14 cellular contexts compared by ENCODE assay signal in genomic region chr2:143085125-143085784, GRCh38. TPM values are rescaled to one million over a fixed set of nuclear protein-coding genes. Genes with fewer than 3 reads are reported as not detected.
DNase-seq lines count a peak whose midpoint lies in the region; ATAC-seq, FAIRE-seq and TF ChIP-seq lines count a peak whose summit lies in the region.
"Had no signal": no experiment of that assay in that cellular context is flagged by ENCODE, and none has a peak within 500 bp of the region (broad histone marks: within the 10 kb centered on the region; RNA-seq: fewer than 3 reads in every experiment).

No MANE protein-coding gene starts in this region.

- no peaks in the 10 kb centered on the region for H3K27me3 ChIP-seq in CD8-positive, alpha-beta T cell (ENCODE audit: insufficient read depth, low read length)
- no peaks in the 10 kb centered on the region for H3K27me3 ChIP-seq in effector memory CD4-positive, alpha-beta T cell (replicated peaks; ENCODE audit: control insufficient read depth, insufficient read depth, low read length, poor library complexity, severe bottlenecking)

- H3K27ac Mint-ChIP-seq in CD8-positive, alpha-beta T cell: peak overlapping the region; percentile 50
- H3K27ac Mint-ChIP-seq: activated B cell treated with CpG ODN at 0.5 μM for 24 hours had no signal

- TF ChIP-seq POLR2A in GM12891 (IDR thresholded peaks at IDR 0.05; ENCODE audit: low read depth, low read length): no peak

- FAIRE-seq in GM12891 (lab: Jason Lieb, UNC): no peak

- intact Hi-C loops in CD8-positive, alpha-beta T cell (cut with DNase I, micrococcal nuclease): no loop called here

- no peak for DNase-seq in CD8-positive, alpha-beta T cell
- DNase-seq in GM12891 (ENCODE audit: insufficient read length, low spot score): no peak
- no peak for DNase-seq in effector memory CD4-positive, alpha-beta T cell
- DNase-seq in GM19240 (ENCODE audit: insufficient read length, low spot score): no peak
- DNase-seq: activated B cell treated with CpG ODN at 0.5 μM for 24 hours, AML-193, islet precursor cell, NCI-H1048, trophoblast cell had no signal

- peaks cover 15% of the 10 kb centered on the region for H3K4me1 Mint-ChIP-seq in CD8-positive, alpha-beta T cell (ENCODE audit: low read depth)

- POLR2A ChIA-PET in CD8-positive, alpha-beta T cell (lab: Charles Lee): interaction anchor here (0.8 kb wide), 1 partner anchor 12 kb away, joined by 3 read pairs; no protein-coding TSS in a partner anchor

- ATAC-seq in CD8-positive, alpha-beta T cell: no peak
- ATAC-seq in GM18873 (IDR thresholded peaks at IDR 0.05; ENCODE audit: low FRiP score, unreplicated experiment) (peak; percentile 79), HG02623 (IDR thresholded peaks at IDR 0.05; ENCODE audit: unreplicated experiment) (peak; percentile 63), HG03442 (IDR thresholded peaks at IDR 0.05; ENCODE audit: unreplicated experiment) (peak; percentile 65), HG02970 (IDR thresholded peaks at IDR 0.05; ENCODE audit: low FRiP score, unreplicated experiment) (no peak)

- no peaks in the 10 kb centered on the region for H3K4me1 ChIP-seq in CD8-positive, alpha-beta T cell (ENCODE audit: insufficient read depth, low read length)
- H3K4me1 ChIP-seq in effector memory CD4-positive, alpha-beta T cell (ENCODE audit: control insufficient read depth, insufficient read depth, low read length, poor library complexity, severe bottlenecking): no peaks in the 10 kb centered on the region

- H3K27me3 Mint-ChIP-seq in CD8-positive, alpha-beta T cell (ENCODE audit: low read depth): no peaks in the 10 kb centered on the region
- H3K27me3 Mint-ChIP-seq: activated B cell treated with CpG ODN at 0.5 μM for 24 hours had no signal

- H3K4me3 Mint-ChIP-seq in CD8-positive, alpha-beta T cell: no peak overlapping the region
- H3K4me3 Mint-ChIP-seq: activated B cell treated with CpG ODN at 0.5 μM for 24 hours had no signal

- CTCF ChIA-PET in CD8-positive, alpha-beta T cell (lab: Charles Lee): interaction anchor here (0.7 to 0.8 kb wide), 2 partner anchors 40 to 174 kb away, joined by 3 read pairs; no protein-coding TSS in a partner anchor

- H3K9me3 ChIP-seq in CD8-positive, alpha-beta T cell (ENCODE audit: low read length): no peaks in the 10 kb centered on the region
- no peaks in the 10 kb centered on the region for H3K9me3 ChIP-seq in effector memory CD4-positive, alpha-beta T cell (ENCODE audit: control insufficient read depth, low read length)

- no peaks in the 10 kb centered on the region for H3K9me3 Mint-ChIP-seq in CD8-positive, alpha-beta T cell
- H3K9me3 Mint-ChIP-seq: activated B cell treated with CpG ODN at 0.5 μM for 24 hours had no signal

- H3K36me3 ChIP-seq in CD8-positive, alpha-beta T cell (ENCODE audit: insufficient read depth, low read length): no peaks in the 10 kb centered on the region
- H3K36me3 ChIP-seq in effector memory CD4-positive, alpha-beta T cell (ENCODE audit: control insufficient read depth, insufficient read depth, low read length): no peaks in the 10 kb centered on the region

- no peak for TF ChIP-seq CTCF in CD8-positive, alpha-beta T cell (IDR thresholded peaks at IDR 0.05)

- H3K4me3 ChIP-seq in CD8-positive, alpha-beta T cell (ENCODE audit: low read depth, low read length): no peak overlapping the region
- H3K4me3 ChIP-seq in effector memory CD4-positive, alpha-beta T cell (ENCODE audit: insufficient read depth, low read depth, low read length, poor library complexity, severe bottlenecking): no peak overlapping the region
- H3K4me3 ChIP-seq: coronary artery had no signal

- no peaks in the 10 kb centered on the region for H3K36me3 Mint-ChIP-seq in CD8-positive, alpha-beta T cell

- no peak overlapping the region for H3K27ac ChIP-seq in CD8-positive, alpha-beta T cell (ENCODE audit: low read depth, low read length)
- H3K27ac ChIP-seq in effector memory CD4-positive, alpha-beta T cell (ENCODE audit: insufficient read depth, low read length, poor library complexity, severe bottlenecking): no peak overlapping the region
- H3K27ac ChIP-seq: coronary artery had no signal

TF ChIP-seq in GM12891, 5 proteins besides CTCF, POLR2A, EP300 and RAD21:
- TF ChIP-seq POLR2AphosphoS5 (IDR thresholded peaks at IDR 0.05; ENCODE audit: low read depth, low read length): no peak
- no peak for TF ChIP-seq PAX5 (IDR thresholded peaks at IDR 0.05; ENCODE audit: insufficient read depth, low read length, severe bottlenecking)
- no peak for TF ChIP-seq POU2F2 (IDR thresholded peaks at IDR 0.05; ENCODE audit: low read depth, low read length)
- TF ChIP-seq SPI1 (IDR thresholded peaks at IDR 0.05; ENCODE audit: low read depth, low read length): no peak
- no peak for TF ChIP-seq TAF1 (IDR thresholded peaks at IDR 0.05; ENCODE audit: low read depth, low read length)

RNA-seq across cellular contexts. Expression of gene ARHGAP15, which starts 44.0 kb away (rescaled TPM):
- 100 to 1,000 TPM; 115 to 119 TPM for total RNA-seq in CD8-positive, alpha-beta T cell
- polyA plus RNA-seq in GM12891 (2012; ENCODE audit: low read depth, missing spikeins): 56.8 TPM

Comparison
In these comparisons a context has a peak if more than half of its experiments do, and no peak if none do; other contexts are left out.
1. ATAC-seq: peak in GM18873 (single experiment), HG02623 (single experiment) and HG03442 (single experiment); none in CD8-positive, alpha-beta T cell (single experiment) and HG02970 (single experiment).